ENCODE assay signal across 17 cellular contexts in genomic region chr2:70987386-70987785, GRCh38. TPM values are rescaled to one million over a fixed set of nuclear protein-coding genes. Genes with fewer than 3 reads are reported as not detected.
"Had no signal": no experiment of that assay in that cellular context is flagged by ENCODE, and none has a peak within 500 bp of the region (broad histone marks: within the 10 kb centered on the region; RNA-seq: fewer than 3 reads in every experiment).

No MANE protein-coding gene starts in this region.

- H3K9me3 ChIP-seq: adrenal gland, esophagus squamous epithelium, left lung had no signal

- H3K27me3 Mint-ChIP-seq: natural killer cell treated with Interleukin-12 subunit alpha and Interleukin-12 subunit beta and Interleukin-15 and Interleukin-18, amount 100 ng/mL, for 72 hours; T-cell; type B pancreatic cell had no signal

- H3K4me3 ChIP-seq: adrenal gland, cardiac muscle cell, esophagus squamous epithelium, hepatocyte, left lung, SK-N-MC had no signal

- H3K27me3 ChIP-seq: adrenal gland, cardiac muscle cell, esophagus squamous epithelium, hepatocyte, left lung had no signal

- DNase-seq: activated naive CD4-positive, alpha-beta T cell treated with anti-CD3 and anti-CD28 coated beads, Interleukin-2, amount 50 U/mL, for 16 hours; esophagus squamous epithelium; left lung; mesendoderm; stimulated activated CD4-positive, alpha-beta T cell treated with anti-CD3 and anti-CD28 coated beads, Interleukin-15, amount 100 ng/mL, for 24 hours; stimulated activated CD4-positive, alpha-beta T cell treated with anti-CD3 and anti-CD28 coated beads, Interleukin-4, amount 100 ng/mL, for 1 hour; stimulated activated naive CD4-positive, alpha-beta T cell treated with Interleukin-2 at 50 U/mL for 16 hours; T-helper 9 cell had no signal

- H3K27ac Mint-ChIP-seq: T-cell, type B pancreatic cell had no signal

- ATAC-seq: left lung; natural killer cell treated with Interleukin-12 subunit alpha and Interleukin-12 subunit beta and Interleukin-15 and Interleukin-18, amount 100 ng/mL, for 72 hours; T-cell had no signal

- H3K4me3 Mint-ChIP-seq: natural killer cell treated with Interleukin-12 subunit alpha and Interleukin-12 subunit beta and Interleukin-15 and Interleukin-18, amount 100 ng/mL, for 72 hours; T-cell; type B pancreatic cell had no signal

- H3K9me3 Mint-ChIP-seq: natural killer cell treated with Interleukin-12 subunit alpha and Interleukin-12 subunit beta and Interleukin-15 and Interleukin-18, amount 100 ng/mL, for 72 hours; T-cell; type B pancreatic cell had no signal

RNA-seq across cellular contexts. Expression of gene ATP6V1B1, which starts 51.7 kb away (rescaled TPM):
- total RNA-seq: fibroblast of villous mesenchyme, glomerular endothelial cell, T-cell had no signal
